Comparison of ENCODE assay signal across 21 cellular contexts in the genomic region with DNA sequence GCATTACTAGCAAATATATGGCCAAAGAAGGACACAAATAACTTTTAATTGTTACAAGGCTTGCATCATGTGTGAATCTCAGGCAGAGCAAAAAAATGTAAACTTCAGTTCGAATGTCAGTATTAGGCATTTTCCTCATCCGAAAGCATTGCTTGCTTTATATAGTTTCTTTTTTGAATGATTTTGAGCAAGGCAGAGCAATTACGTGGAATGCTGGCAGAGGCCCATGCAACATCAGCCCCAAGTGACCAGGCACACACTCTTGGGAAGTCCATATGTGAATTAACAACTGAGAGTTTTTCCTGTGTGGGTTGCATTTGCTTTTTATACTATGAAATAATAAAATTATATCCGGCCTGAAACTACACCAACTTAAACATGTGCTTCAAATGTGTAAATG.
DNase-seq lines count a peak whose midpoint lies in the region; ATAC-seq and TF ChIP-seq lines count a peak whose summit lies in the region.
"Had no signal": no experiment of that assay in that cellular context is flagged by ENCODE, and none has a peak within 500 bp of the region (broad histone marks: within the 10 kb centered on the region; RNA-seq: fewer than 3 reads in every experiment).

No MANE protein-coding gene starts in this region.

- H3K4me3 Mint-ChIP-seq in activated CD4-positive, alpha-beta memory T cell treated with anti-CD3 and anti-CD28 coated beads for 36 hours: no peak overlapping the region
- H3K4me3 Mint-ChIP-seq: activated CD4-positive, alpha-beta T cell treated with anti-CD3 and anti-CD28 coated beads, Interleukin-2, amount 10 ng/mL, durations not matched to agents 7 days and 5 days; activated naive CD8-positive, alpha-beta T cell treated with anti-CD3 and anti-CD28 coated beads for 36 hours; activated T-helper 17 cell treated with anti-CD3 and anti-CD28 coated beads, Interleukin-2, amount 50 U/mL, for 72 hours; T-helper 1 cell treated with Interleukin-12 subunit alpha and Interleukin-12 subunit beta and Interleukin-4 antibody, amounts not matched to agents 30 μg/mL and 1 μg/mL, for 36 hours had no signal

- CTCF ChIA-PET in activated CD4-positive, alpha-beta memory T cell treated with anti-CD3 and anti-CD28 coated beads for 36 hours (lab: Charles Lee): no interaction called here

- H3K4me3 ChIP-seq in heart left ventricle (no peak overlapping the region), right atrium auricular region (no peak overlapping the region), choroid plexus epithelial cell (ENCODE audit: low read depth, low read length) (no peak overlapping the region), foreskin fibroblast (ENCODE audit: low read depth in 1 of 2, low read length in 2 of 2) (peak overlapping the region in 1 of 2 donors; percentile 16), smooth muscle cell (no peak overlapping the region)
- H3K4me3 ChIP-seq: colonic mucosa, gastroesophageal sphincter, stomach had no signal

- no peaks in the 10 kb centered on the region for H3K36me3 Mint-ChIP-seq in activated CD4-positive, alpha-beta memory T cell treated with anti-CD3 and anti-CD28 coated beads for 36 hours

- H3K27ac Mint-ChIP-seq in activated CD4-positive, alpha-beta memory T cell treated with anti-CD3 and anti-CD28 coated beads for 36 hours: no peak overlapping the region
- H3K27ac Mint-ChIP-seq: activated CD4-positive, alpha-beta T cell treated with anti-CD3 and anti-CD28 coated beads, Interleukin-2, amount 10 ng/mL, durations not matched to agents 7 days and 5 days; activated naive CD8-positive, alpha-beta T cell treated with anti-CD3 and anti-CD28 coated beads for 36 hours; activated T-helper 17 cell treated with anti-CD3 and anti-CD28 coated beads, Interleukin-2, amount 50 U/mL, for 72 hours; T-helper 1 cell treated with Interleukin-12 subunit alpha and Interleukin-12 subunit beta and Interleukin-4 antibody, amounts not matched to agents 30 μg/mL and 1 μg/mL, for 36 hours had no signal

- H3K4me2 ChIP-seq in smooth muscle cell: peak overlapping the region; percentile 55

- H3K79me2 ChIP-seq in smooth muscle cell (ENCODE audit: low read depth): peaks cover 100% of the 10 kb centered on the region

- H3K4me1 Mint-ChIP-seq in activated CD4-positive, alpha-beta memory T cell treated with anti-CD3 and anti-CD28 coated beads for 36 hours (ENCODE audit: low read depth): peaks cover 12% of the 10 kb centered on the region

- DNase-seq in heart left ventricle (peak in 3 of 5 donors; percentile 34 to 57 (median 57)), right atrium auricular region (ENCODE audit: low spot score) (no peak), choroid plexus epithelial cell (ENCODE audit: low read depth) (peak; percentile 48), foreskin fibroblast (peak; percentile 55 to 78), smooth muscle cell (lab: John Stamatoyannopoulos, UW; ENCODE audit: unreplicated experiment) (no peak)
- DNase-seq in central memory CD4-positive, alpha-beta T cell: no peak
- DNase-seq in activated CD4-positive, alpha-beta memory T cell treated with anti-CD3 and anti-CD28 coated beads for 36 hours: no peak
- DNase-seq: activated CD4-positive, alpha-beta T cell treated with anti-CD3 and anti-CD28 coated beads, Interleukin-2, amount 10 ng/mL, durations not matched to agents 7 days and 5 days; activated naive CD8-positive, alpha-beta T cell treated with anti-CD3 and anti-CD28 coated beads for 36 hours; C1 segment of cervical spinal cord; Calu3; colonic mucosa; NCI-H1417 treated with DMSO at 0.1 percent for 48 hours; NCI-H526 treated with DMSO at 0.1 percent for 48 hours; stomach; trophoblast cell had no signal

- peak overlapping the region in 3 of 12 donors; percentile 19 to 36 (median 29) for H3K27ac ChIP-seq in heart left ventricle
- no peak overlapping the region for H3K27ac ChIP-seq in right atrium auricular region
- H3K27ac ChIP-seq in smooth muscle cell (ENCODE audit: low read depth): peak overlapping the region; percentile 81
- H3K27ac ChIP-seq: colonic mucosa, gastroesophageal sphincter, neutrophil, stomach had no signal

- no peak overlapping the region for H2AFZ ChIP-seq in smooth muscle cell (ENCODE audit: low read depth)

- no peak for TF ChIP-seq CTCF in heart left ventricle (IDR thresholded peaks at IDR 0.05)
- no peak for TF ChIP-seq CTCF in right atrium auricular region (IDR thresholded peaks at IDR 0.05)
- no peak for TF ChIP-seq CTCF in choroid plexus epithelial cell (conservative IDR thresholded peaks at IDR 0.05; ENCODE audit: low read depth, low read length)
- no peak for TF ChIP-seq CTCF in foreskin fibroblast (IDR thresholded peaks at IDR 0.05; ENCODE audit: low read depth, low read length)
- TF ChIP-seq CTCF in smooth muscle cell (IDR thresholded peaks at IDR 0.05; ENCODE audit: borderline replicate concordance, insufficient read depth, poor library complexity, severe bottlenecking): no peak

- no peaks in the 10 kb centered on the region for H3K27me3 Mint-ChIP-seq in activated CD4-positive, alpha-beta memory T cell treated with anti-CD3 and anti-CD28 coated beads for 36 hours
- H3K27me3 Mint-ChIP-seq: activated CD4-positive, alpha-beta T cell treated with anti-CD3 and anti-CD28 coated beads, Interleukin-2, amount 10 ng/mL, durations not matched to agents 7 days and 5 days; activated naive CD8-positive, alpha-beta T cell treated with anti-CD3 and anti-CD28 coated beads for 36 hours; activated T-helper 17 cell treated with anti-CD3 and anti-CD28 coated beads, Interleukin-2, amount 50 U/mL, for 72 hours had no signal

- H3K9me3 Mint-ChIP-seq in activated CD4-positive, alpha-beta memory T cell treated with anti-CD3 and anti-CD28 coated beads for 36 hours: no peaks in the 10 kb centered on the region
- H3K9me3 Mint-ChIP-seq: T-helper 1 cell treated with Interleukin-12 subunit alpha and Interleukin-12 subunit beta and Interleukin-4 antibody, amounts not matched to agents 30 μg/mL and 1 μg/mL, for 36 hours had no signal

- WGBS in heart left ventricle, 4 donors: 38 to 55% (median 41%) methylated on average over 4 of the region's 4 CpGs
- 81% methylated on average over 4 of the region's 4 CpGs for WGBS in smooth muscle cell (ENCODE audit: low lambda C conversion rate)

- no peak overlapping the region for H3K9ac ChIP-seq in smooth muscle cell (ENCODE audit: low read depth)

- POLR2A ChIA-PET in activated CD4-positive, alpha-beta memory T cell treated with anti-CD3 and anti-CD28 coated beads for 36 hours (lab: Charles Lee): no interaction called here

- TF ChIP-seq POLR2A in heart left ventricle (IDR thresholded peaks at IDR 0.05): no peak

- H3K4me1 ChIP-seq in heart left ventricle (peaks cover 0 to 53% (median 13%) of the 10 kb centered on the region in 12 donors), right atrium auricular region (no peaks in the 10 kb centered on the region), smooth muscle cell (ENCODE audit: low read depth) (peaks cover 24% of the 10 kb centered on the region)
- H3K4me1 ChIP-seq: colonic mucosa, gastroesophageal sphincter had no signal

- peak in 1 of 4 donors; percentile 54 for ATAC-seq in heart left ventricle
- no peak for ATAC-seq in HG02623 (IDR thresholded peaks at IDR 0.05; ENCODE audit: unreplicated experiment)
- ATAC-seq: activated T-helper 17 cell treated with anti-CD3 and anti-CD28 coated beads, Interleukin-2, amount 50 U/mL, for 72 hours; gastroesophageal sphincter had no signal

- intact Hi-C loops in heart left ventricle (cut with DNase I): no loop called here
- intact Hi-C loops in activated CD4-positive, alpha-beta memory T cell treated with anti-CD3 and anti-CD28 coated beads for 36 hours (cut with micrococcal nuclease): no loop called here

- H3K27me3 ChIP-seq in heart left ventricle (no peaks in the 10 kb centered on the region), right atrium auricular region (no peaks in the 10 kb centered on the region), smooth muscle cell (ENCODE audit: low read depth) (no peaks in the 10 kb centered on the region)
- H3K27me3 ChIP-seq: colonic mucosa, gastroesophageal sphincter, neutrophil, stomach had no signal

- H4K20me1 ChIP-seq in smooth muscle cell (ENCODE audit: low read depth): peaks cover 100% of the 10 kb centered on the region

- H3K9me3 ChIP-seq in heart left ventricle (peaks cover 0 to 4% (median 0%) of the 10 kb centered on the region in 12 donors), right atrium auricular region (no peaks in the 10 kb centered on the region), smooth muscle cell (replicated peaks; ENCODE audit: low read depth) (no peaks in the 10 kb centered on the region)
- H3K9me3 ChIP-seq: colonic mucosa, gastroesophageal sphincter, neutrophil, stomach had no signal

- H3F3A ChIP-seq in smooth muscle cell (ENCODE audit: low read depth): peaks cover 32% of the 10 kb centered on the region

- H3K36me3 ChIP-seq in heart left ventricle (no peaks in the 10 kb centered on the region), right atrium auricular region (no peaks in the 10 kb centered on the region), smooth muscle cell (ENCODE audit: low read depth) (peaks cover 4% of the 10 kb centered on the region)
- H3K36me3 ChIP-seq: colonic mucosa, gastroesophageal sphincter, neutrophil, stomach had no signal

Comparison
In these comparisons a context has a peak if more than half of its experiments do, and no peak if none do; other contexts are left out.
1. DNase-seq: peak in heart left ventricle (3 of 5), choroid plexus epithelial cell (single experiment) and foreskin fibroblast (2 of 2); none in right atrium auricular region (single experiment), smooth muscle cell (single experiment), central memory CD4-positive, alpha-beta T cell (single experiment) and activated CD4-positive, alpha-beta memory T cell treated with anti-CD3 and anti-CD28 coated beads for 36 hours (single experiment).